Comparison of ENCODE assay signal across 1 cellular context in the genomic region with DNA sequence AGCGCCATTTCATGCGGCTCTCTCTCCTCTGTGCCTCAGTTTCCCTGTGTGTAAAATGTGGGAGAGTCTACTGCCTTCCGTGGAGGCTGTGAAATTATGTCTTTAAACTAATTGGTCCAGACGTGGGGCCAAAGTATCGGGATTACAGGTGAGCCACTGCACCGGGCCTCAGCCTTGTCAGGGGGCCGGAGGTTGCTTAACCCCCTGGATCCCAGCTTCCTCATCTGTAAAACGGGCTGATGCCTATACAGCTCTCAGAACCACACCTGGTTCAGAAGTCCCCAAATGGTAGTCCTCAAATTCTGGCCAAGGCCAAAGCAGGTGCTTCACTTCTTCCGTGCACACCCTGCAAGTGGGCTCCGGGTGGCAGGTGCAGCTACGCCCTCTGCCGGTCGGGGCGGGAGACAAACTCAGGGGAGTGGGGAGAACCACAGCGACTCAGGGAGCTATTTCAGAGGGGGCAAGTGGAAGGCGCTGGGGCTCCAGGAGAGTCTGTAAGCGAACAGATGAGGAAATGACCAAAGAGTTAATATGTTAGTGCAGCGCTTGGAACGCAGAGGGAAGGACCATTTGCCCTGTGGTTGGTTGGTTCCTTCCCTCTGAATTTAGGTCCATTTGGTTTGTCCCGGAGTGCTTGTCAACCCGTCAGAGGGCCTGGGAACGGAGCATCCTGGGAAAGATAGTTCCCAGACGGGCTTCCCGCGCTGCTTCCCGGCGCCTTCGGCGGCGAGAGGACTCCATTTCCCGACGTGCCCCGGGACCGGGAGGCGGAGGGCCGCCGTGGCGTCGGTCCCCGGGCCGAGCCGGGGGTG.
TF ChIP-seq lines count a peak whose summit lies in the region.

MGRN1 (plus strand) TSS at position 812 of the 812 bp plus-strand sequence. CDS start 135 bp downstream, outside the sequence.

TF ChIP-seq in H1, 55 proteins besides CTCF, POLR2A, EP300 and RAD21:
- TF ChIP-seq RFX5 (IDR thresholded peaks at IDR 0.05; ENCODE audit: borderline replicate concordance, low read depth, low read length) = no peak
- TF ChIP-seq FOSL1 (IDR thresholded peaks at IDR 0.05; ENCODE audit: insufficient read depth, low read depth, low read length) = 0 out of 2 replicates have a peak, but pooled peaks have one; percentile 77
- peak; percentile 44; the same call in 1 of the 2 replicates for TF ChIP-seq GABPA (IDR thresholded peaks at IDR 0.05; ENCODE audit: borderline replicate concordance, insufficient read depth, low read length)
- TF ChIP-seq SRF (IDR thresholded peaks at IDR 0.05; ENCODE audit: low read depth, low read length) = no peak
- TF ChIP-seq TBP (IDR thresholded peaks at IDR 0.05; ENCODE audit: low read depth, low read length) = no peak; the same call in 1 of the 2 replicates
- peak; percentile 70 for TF ChIP-seq E2F6 (IDR thresholded peaks at IDR 0.05)
- TF ChIP-seq TAF1 (IDR thresholded peaks at IDR 0.05; ENCODE audit: low read depth, low read length) = 0 out of 2 replicates have a peak, but pooled peaks have one; percentile 28
- TF ChIP-seq JUND (IDR thresholded peaks at IDR 0.05; ENCODE audit: low read length) = peak; percentile 96
- TF ChIP-seq MAX (IDR thresholded peaks at IDR 0.05) = peak; percentile 87
- TF ChIP-seq BRCA1 (IDR thresholded peaks at IDR 0.05; ENCODE audit: low read depth, low read length) = no peak
- no peak for TF ChIP-seq PHF8 (conservative IDR thresholded peaks at IDR 0.05; ENCODE audit: low read depth, low read length)
- TF ChIP-seq EGR1 (IDR thresholded peaks at IDR 0.05; ENCODE audit: borderline replicate concordance, low read depth, low read length) = peak; percentile 19; the same call in 1 of the 2 replicates
- no peak for TF ChIP-seq SAP30 (IDR thresholded peaks at IDR 0.05; ENCODE audit: insufficient read depth, insufficient replicate concordance, low read length)
- peak; percentile 72 to 86; a peak in 1 of 4 replicates for TF ChIP-seq HDAC2 (IDR thresholded peaks at IDR 0.05; ENCODE audit: borderline replicate concordance in 1 of 2, low read depth in 2 of 2, low read length in 2 of 2)
- peak; percentile 51 for TF ChIP-seq TAF7 (optimal IDR thresholded peaks at IDR 0.05; ENCODE audit: borderline replicate concordance, low read depth, low read length)
- TF ChIP-seq SIX5 (IDR thresholded peaks at IDR 0.05; ENCODE audit: low read depth, low read length) = peak; percentile 91
- TF ChIP-seq, protein P1, sequence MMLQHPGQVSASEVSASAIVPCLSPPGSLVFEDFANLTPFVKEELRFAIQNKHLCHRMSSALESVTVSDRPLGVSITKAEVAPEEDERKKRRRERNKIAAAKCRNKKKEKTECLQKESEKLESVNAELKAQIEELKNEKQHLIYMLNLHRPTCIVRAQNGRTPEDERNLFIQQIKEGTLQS (IDR thresholded peaks at IDR 0.05; ENCODE audit: insufficient read depth, low read depth, low read length) = peak; percentile 2; the same call in 1 of the 2 replicates
- no peak for TF ChIP-seq RNF2 (IDR thresholded peaks at IDR 0.05; ENCODE audit: borderline replicate concordance, low read depth, low read length, missing control alignments, poor library complexity, severe bottlenecking)
- peak; percentile 62; the same call in 1 of the 2 replicates for TF ChIP-seq KDM1A (IDR thresholded peaks at IDR 0.05; ENCODE audit: borderline replicate concordance, low read length)
- TF ChIP-seq ASH2L (IDR thresholded peaks at IDR 0.05; ENCODE audit: low read length) = no peak
- TF ChIP-seq USF2 (IDR thresholded peaks at IDR 0.05; ENCODE audit: low read length) = no peak
- TF ChIP-seq SP1 (IDR thresholded peaks at IDR 0.05; ENCODE audit: low read depth, low read length) = 0 out of 2 replicates have a peak, but pooled peaks have one; percentile 16
- TF ChIP-seq BACH1 (IDR thresholded peaks at IDR 0.05; ENCODE audit: low read length) = peak; percentile 60; the same call in 1 of the 2 replicates
- TF ChIP-seq HDAC6 (IDR thresholded peaks at IDR 0.05; ENCODE audit: low read depth, low read length) = no peak
- TF ChIP-seq TCF12 (IDR thresholded peaks at IDR 0.05; ENCODE audit: low read depth, low read length) = no peak
- no peak for TF ChIP-seq SP4 (IDR thresholded peaks at IDR 0.05; ENCODE audit: low read length)
- TF ChIP-seq ATF2 (IDR thresholded peaks at IDR 0.05; ENCODE audit: low read length) = no peak
- TF ChIP-seq CREB1 (IDR thresholded peaks at IDR 0.05) = peak; percentile 68
- TF ChIP-seq KDM5A (IDR thresholded peaks at IDR 0.05; ENCODE audit: low read length) = no peak
- TF ChIP-seq CBX5 (IDR thresholded peaks at IDR 0.05; ENCODE audit: low read depth, low read length) = no peak
- TF ChIP-seq CHD1 (IDR thresholded peaks at IDR 0.05; ENCODE audit: low read depth, low read length) = peak; percentile 92
- TF ChIP-seq RBBP5 (IDR thresholded peaks at IDR 0.05; ENCODE audit: borderline replicate concordance, low read depth, low read length) = no peak
- no peak for TF ChIP-seq BCL11A (IDR thresholded peaks at IDR 0.05; ENCODE audit: low read depth in 2 of 2, low read length in 2 of 2)
- no peak for TF ChIP-seq JUN (IDR thresholded peaks at IDR 0.05; ENCODE audit: low read depth, low read length)
- TF ChIP-seq TEAD4 (IDR thresholded peaks at IDR 0.05; ENCODE audit: low read depth, low read length) = no peak
TF ChIP-seq in H1: peak in this region for 16.
